ENCODE assay signal across 25 cellular contexts in genomic region chr1:167477962-167478361, GRCh38. TPM values are rescaled to one million over a fixed set of nuclear protein-coding genes. Genes with fewer than 3 reads are reported as not detected.
DNase-seq lines count a peak whose midpoint lies in the region; ATAC-seq, FAIRE-seq and TF ChIP-seq lines count a peak whose summit lies in the region.
"Had no signal": no experiment of that assay in that cellular context is flagged by ENCODE, and none has a peak within 500 bp of the region (broad histone marks: within the 10 kb centered on the region; RNA-seq: fewer than 3 reads in every experiment).

No MANE protein-coding gene starts in this region.

- peaks cover 52% of the 10 kb centered on the region for H3K36me3 Mint-ChIP-seq in activated CD4-positive, alpha-beta T cell treated with anti-CD3 and anti-CD28 coated beads for 36 hours (ENCODE audit: low read depth)
- peaks cover 70% of the 10 kb centered on the region for H3K36me3 Mint-ChIP-seq in activated CD4-positive, alpha-beta T cell treated with anti-CD3 and anti-CD28 coated beads, Interleukin-2, amount 10 ng/mL, durations not matched to agents 24 days and 14 days (ENCODE audit: low read depth)
- H3K36me3 Mint-ChIP-seq in central memory CD8-positive, alpha-beta T cell (ENCODE audit: insufficient read depth), result peaks cover 49% of the 10 kb centered on the region

- no peak for DNase-seq in activated CD4-positive, alpha-beta T cell treated with anti-CD3 and anti-CD28 coated beads for 36 hours
- no peak for DNase-seq in activated CD4-positive, alpha-beta T cell treated with anti-CD3 and anti-CD28 coated beads, Interleukin-2, amount 10 ng/mL, durations not matched to agents 24 days and 14 days
- peak; percentile 28 for DNase-seq in NCI-H1694 treated with DMSO at 0.1 percent for 48 hours (lab: John Stamatoyannopoulos, UW)
- no peak for DNase-seq in central memory CD8-positive, alpha-beta T cell (ENCODE audit: low spot score in 2 of 2)
- DNase-seq in neuronal stem cell (ENCODE audit: low spot score), result no peak
- DNase-seq in Kasumi-1 (lab: John Stamatoyannopoulos, UW), result no peak
- no peak for DNase-seq in activated effector memory CD4-positive, alpha-beta T cell treated with Interleukin-2 at 50 U/mL for 16 hours
- no peak for DNase-seq in GM12892 (ENCODE audit: insufficient read length)
- DNase-seq: activated CD4-positive, alpha-beta T cell treated with anti-CD3 and anti-CD28 coated beads for 48 hours; cortex of kidney; DMS53; foreskin melanocyte; H7; midbrain; NCI-H774; SK-N-SH; tibial artery had no signal

- H3K4me1 ChIP-seq in neuronal stem cell (ENCODE audit: control insufficient read depth in 2 of 2, insufficient read depth in 1 of 2, low read depth in 1 of 2, low read length in 2 of 2), result peaks cover 15 to 18% of the 10 kb centered on the region in 2 donors
- H3K4me1 ChIP-seq: parathyroid adenoma, tibial artery had no signal

- CTCF ChIA-PET in activated CD4-positive, alpha-beta T cell treated with anti-CD3 and anti-CD28 coated beads for 36 hours (lab: Charles Lee), result interaction anchor here (0.5 to 2.1 kb wide), 11 partner anchors 10 to 1131 kb away, joined by 3 to 8 read pairs (median 5); partner anchors contain the start of gene CD247

- peak overlapping the region; percentile 76 for H3K14ac ChIP-seq in neuronal stem cell (ENCODE audit: low read length)

- WGBS in neuronal stem cell (ENCODE audit: extremely low coverage in 2 of 2, insufficient read length in 2 of 2, insufficient replicate concordance in 1 of 2), 2 donors, result no CpG with 5 or more reads among the region's 5 CpGs

- peak overlapping the region; percentile 31 for H3K18ac ChIP-seq in neuronal stem cell (ENCODE audit: low read length)

- no peak overlapping the region for H4K91ac ChIP-seq in neuronal stem cell (ENCODE audit: low read depth, low read length, poor library complexity)

- no peak overlapping the region for H3K9ac ChIP-seq in neuronal stem cell (ENCODE audit: low read depth, low read length, poor library complexity)
- H3K9ac ChIP-seq: parathyroid adenoma, SK-N-SH had no signal

- no peak for TF ChIP-seq POLR2A in GM12892 (IDR thresholded peaks at IDR 0.05; ENCODE audit: low read depth, low read length)

- H2AFZ ChIP-seq in neuronal stem cell (ENCODE audit: low read length), result peak overlapping the region; percentile 64
- H2AFZ ChIP-seq: parathyroid adenoma had no signal

- H3K4me1 Mint-ChIP-seq in activated CD4-positive, alpha-beta T cell treated with anti-CD3 and anti-CD28 coated beads for 36 hours, result peaks cover 91% of the 10 kb centered on the region
- H3K4me1 Mint-ChIP-seq in activated CD4-positive, alpha-beta T cell treated with anti-CD3 and anti-CD28 coated beads, Interleukin-2, amount 10 ng/mL, durations not matched to agents 24 days and 14 days, result peaks cover 79% of the 10 kb centered on the region
- peaks cover 91% of the 10 kb centered on the region for H3K4me1 Mint-ChIP-seq in central memory CD8-positive, alpha-beta T cell

- intact Hi-C loops in activated CD4-positive, alpha-beta T cell treated with anti-CD3 and anti-CD28 coated beads for 36 hours (cut with DNase I, micrococcal nuclease), result no loop called here
- intact Hi-C loops in activated CD4-positive, alpha-beta T cell treated with anti-CD3 and anti-CD28 coated beads, Interleukin-2, amount 10 ng/mL, durations not matched to agents 24 days and 14 days (cut with micrococcal nuclease), result loop anchor here (10.0 kb wide), 1 partner anchor 147 kb away; no protein-coding TSS in a partner anchor

- H3K4me2 ChIP-seq in neuronal stem cell (ENCODE audit: insufficient read depth, low read length, poor library complexity, severe bottlenecking), result no peak overlapping the region
- H3K4me2 ChIP-seq: SK-N-SH had no signal

- POLR2A ChIA-PET in activated CD4-positive, alpha-beta T cell treated with anti-CD3 and anti-CD28 coated beads for 36 hours (lab: Charles Lee), result no interaction called here

- FAIRE-seq in GM12892 (lab: Jason Lieb, UNC), result no peak
- FAIRE-seq: GM18507 had no signal

- H3K9me3 Mint-ChIP-seq in activated CD4-positive, alpha-beta T cell treated with anti-CD3 and anti-CD28 coated beads for 36 hours (ENCODE audit: low read depth), result no peaks in the 10 kb centered on the region
- no peaks in the 10 kb centered on the region for H3K9me3 Mint-ChIP-seq in activated CD4-positive, alpha-beta T cell treated with anti-CD3 and anti-CD28 coated beads, Interleukin-2, amount 10 ng/mL, durations not matched to agents 24 days and 14 days
- H3K9me3 Mint-ChIP-seq in central memory CD8-positive, alpha-beta T cell, result no peaks in the 10 kb centered on the region

- H2BK12ac ChIP-seq in neuronal stem cell (ENCODE audit: low read length), result no peak overlapping the region

- H3K79me1 ChIP-seq in neuronal stem cell (ENCODE audit: low read depth, low read length), result no peaks in the 10 kb centered on the region

- peak overlapping the region; percentile 7 for H3K27ac Mint-ChIP-seq in activated CD4-positive, alpha-beta T cell treated with anti-CD3 and anti-CD28 coated beads for 36 hours
- H3K27ac Mint-ChIP-seq in activated CD4-positive, alpha-beta T cell treated with anti-CD3 and anti-CD28 coated beads, Interleukin-2, amount 10 ng/mL, durations not matched to agents 24 days and 14 days, result no peak overlapping the region
- H3K27ac Mint-ChIP-seq in central memory CD8-positive, alpha-beta T cell (ENCODE audit: low read depth), result peak overlapping the region; percentile 33

- H3K4me3 Mint-ChIP-seq in activated CD4-positive, alpha-beta T cell treated with anti-CD3 and anti-CD28 coated beads for 36 hours, result no peak overlapping the region
- no peak overlapping the region for H3K4me3 Mint-ChIP-seq in activated CD4-positive, alpha-beta T cell treated with anti-CD3 and anti-CD28 coated beads, Interleukin-2, amount 10 ng/mL, durations not matched to agents 24 days and 14 days
- H3K4me3 Mint-ChIP-seq in central memory CD8-positive, alpha-beta T cell, result no peak overlapping the region
- H3K4me3 Mint-ChIP-seq: IgD-negative memory B cell had no signal

- H4K8ac ChIP-seq in neuronal stem cell (ENCODE audit: low read depth, low read length), result no peak overlapping the region

- H2BK15ac ChIP-seq in neuronal stem cell (ENCODE audit: low read length), result no peak overlapping the region

- H3K4me3 ChIP-seq in neuronal stem cell (ENCODE audit: low read length in 2 of 2), result no peak overlapping the region
- H3K4me3 ChIP-seq: skin epidermis, tibial artery had no signal

- no peaks in the 10 kb centered on the region for H3K36me3 ChIP-seq in neuronal stem cell (replicated peaks in 1 of 2; ENCODE audit: control insufficient read depth in 2 of 2, insufficient read depth in 2 of 2, low read length in 2 of 2)
- H3K36me3 ChIP-seq: tibial artery had no signal

- no peaks in the 10 kb centered on the region for H3K27me3 Mint-ChIP-seq in activated CD4-positive, alpha-beta T cell treated with anti-CD3 and anti-CD28 coated beads for 36 hours
- H3K27me3 Mint-ChIP-seq in activated CD4-positive, alpha-beta T cell treated with anti-CD3 and anti-CD28 coated beads, Interleukin-2, amount 10 ng/mL, durations not matched to agents 24 days and 14 days, result no peaks in the 10 kb centered on the region
- H3K27me3 Mint-ChIP-seq in central memory CD8-positive, alpha-beta T cell, result no peaks in the 10 kb centered on the region

- peak overlapping the region; percentile 47 for H2AK5ac ChIP-seq in neuronal stem cell (ENCODE audit: low read depth, low read length)

- H3K4ac ChIP-seq in neuronal stem cell (ENCODE audit: low read length), result no peak overlapping the region

- H2BK5ac ChIP-seq in neuronal stem cell (ENCODE audit: low read length), result no peak overlapping the region

- H2BK120ac ChIP-seq in neuronal stem cell (ENCODE audit: low read depth, low read length), result no peak overlapping the region

- no peaks in the 10 kb centered on the region for H3K27me3 ChIP-seq in neuronal stem cell (ENCODE audit: control insufficient read depth in 3 of 3, insufficient read depth in 3 of 3, low read depth in 1 of 3, low read length in 3 of 3)
- H3K27me3 ChIP-seq: tibial artery had no signal

- ATAC-seq in activated CD4-positive, alpha-beta T cell treated with anti-CD3 and anti-CD28 coated beads for 36 hours, result no peak
- no peak for ATAC-seq in central memory CD8-positive, alpha-beta T cell (replicated peaks; ENCODE audit: extremely low read depth, poor library complexity, severe bottlenecking)
- ATAC-seq: Panc1 had no signal

- H3K27ac ChIP-seq in neuronal stem cell (replicated peaks; ENCODE audit: low read length), result no peak overlapping the region
- H3K27ac ChIP-seq: epithelial cell of prostate, parathyroid adenoma, skin epidermis, tibial artery had no signal

- H3K23ac ChIP-seq in neuronal stem cell (ENCODE audit: low read depth, low read length, poor library complexity), result no peak overlapping the region

- peaks cover 0 to 6% of the 10 kb centered on the region in 2 donors for H3K9me3 ChIP-seq in neuronal stem cell (replicated peaks in 1 of 2; ENCODE audit: control insufficient read depth in 2 of 2, insufficient read depth in 1 of 2, low read depth in 1 of 2, low read length in 2 of 2)
- H3K9me3 ChIP-seq: SK-N-SH, tibial artery had no signal

RNA-seq across cellular contexts. Expression of gene CD247, which starts 40.4 kb away (rescaled TPM):
- 100 to 1,000 TPM; 149 TPM for total RNA-seq in activated CD4-positive, alpha-beta T cell treated with anti-CD3 and anti-CD28 coated beads for 36 hours
- total RNA-seq in activated CD4-positive, alpha-beta T cell treated with anti-CD3 and anti-CD28 coated beads, Interleukin-2, amount 10 ng/mL, durations not matched to agents 24 days and 14 days, result 183 and 186 TPM in 2 replicates
- polyA plus RNA-seq in neuronal stem cell (2013, experiment 1 of 2), result 1.5 TPM
- 1.5 TPM for polyA plus RNA-seq in neuronal stem cell (2013, experiment 2 of 2)
- 1.1 TPM for polyA plus RNA-seq in GM12892 (2012; ENCODE audit: missing spikeins)
- total RNA-seq: A172 had no signal
- polyA plus RNA-seq: BJ had no signal
